ENCODE assay signal across 1 cellular context in genomic region chr3:98581474-98581873, GRCh38.
TF ChIP-seq lines count a peak whose summit lies in the region.

No MANE protein-coding gene starts in this region.

TF ChIP-seq in GM12878, 131 proteins besides CTCF, POLR2A, EP300 and RAD21:
- TF ChIP-seq YBX1 (IDR thresholded peaks at IDR 0.05), result no peak
